ENCODE assay signal across 8 cellular contexts in the genomic region with DNA sequence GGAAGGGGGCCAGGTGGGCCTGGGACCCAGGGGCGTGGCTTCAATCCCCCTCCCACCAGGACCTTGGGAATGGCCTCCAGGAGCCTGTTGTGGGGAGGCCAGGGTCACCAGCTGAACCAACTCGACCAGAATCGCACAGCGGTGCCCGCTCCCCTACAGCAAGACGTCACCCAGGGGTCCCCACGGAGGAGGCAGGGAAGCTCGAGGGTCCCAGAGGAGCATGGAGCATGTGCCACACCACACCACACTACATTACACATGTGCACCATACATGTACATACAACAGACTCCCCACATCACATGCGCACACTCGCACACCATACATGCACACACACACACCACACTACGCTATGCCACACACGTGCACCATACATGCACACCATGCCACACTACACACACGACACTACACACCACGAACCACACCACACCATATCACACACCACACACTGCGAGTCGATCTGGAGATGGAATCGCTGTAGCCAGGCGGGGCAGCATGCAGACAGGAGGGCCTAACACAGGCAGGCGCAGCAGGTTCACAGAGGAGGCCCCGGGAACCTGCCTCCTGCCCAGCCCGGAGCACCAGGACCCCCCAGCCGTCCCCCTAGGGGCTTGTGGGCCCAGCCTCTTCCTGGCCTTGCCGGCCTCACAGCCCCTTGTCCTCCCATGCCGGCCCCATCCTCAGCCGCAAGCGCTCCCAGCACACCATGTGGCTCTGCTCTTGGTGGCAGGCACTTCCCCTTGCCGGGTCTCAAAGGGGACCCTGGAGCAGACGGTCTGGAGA. TPM values are rescaled to one million over a fixed set of nuclear protein-coding genes. Genes with fewer than 3 reads are reported as not detected.
DNase-seq lines count a peak whose midpoint lies in the region; ATAC-seq and TF ChIP-seq lines count a peak whose summit lies in the region.
"Had no signal": no experiment of that assay in that cellular context is flagged by ENCODE, and none has a peak within 500 bp of the region (broad histone marks: within the 10 kb centered on the region; RNA-seq: fewer than 3 reads in every experiment).

No MANE protein-coding gene starts in this region.

- H4K91ac ChIP-seq in IMR-90 (ENCODE audit: insufficient read depth, low read depth, low read length) = no peak overlapping the region

- no peak overlapping the region for H3K4me3 ChIP-seq in IMR-90 (ENCODE audit: insufficient read depth, low read depth, low read length)
- no peak overlapping the region for H3K4me3 ChIP-seq in endodermal cell (ENCODE audit: low read length)

- peak overlapping the region; percentile 52; the same call in 1 of the 2 replicates for H2AK5ac ChIP-seq in IMR-90 (ENCODE audit: low read depth, low read length)

- in situ Hi-C loops in IMR-90 (cut with MboI; ENCODE audit: low sequenced_read_pairs) = no loop called here

- H2AFZ ChIP-seq in IMR-90 (replicated peaks; ENCODE audit: low read length, poor library complexity) = no peak overlapping the region

- no peaks in the 10 kb centered on the region for H3K36me3 ChIP-seq in IMR-90 (ENCODE audit: control insufficient read depth, insufficient read depth, low read length)
- no peaks in the 10 kb centered on the region for H3K36me3 ChIP-seq in endodermal cell (ENCODE audit: control insufficient read depth, insufficient read depth, low read length)

- no peak overlapping the region for H3K18ac ChIP-seq in IMR-90 (ENCODE audit: low read depth, low read length)

- BruUV-seq in IMR-90 (replicated peaks; lab: Mats Ljungman, UMichigan) = no TSS peak

- dilution Hi-C loops in IMR-90 (cut with HindIII; ENCODE audit: low sequenced_read_pairs, unreplicated experiment) = no loop called here

- CTCF ChIA-PET in IMR-90 (lab: Yijun Ruan, JAX) = no interaction called here
- CTCF ChIA-PET in WTC11 (lab: Charles Lee) = interaction anchor here (1.5 kb wide), 1 partner anchor 13 kb away, joined by 3 read pairs; no protein-coding TSS in a partner anchor

- peaks cover 3% of the 10 kb centered on the region; the same call in 1 of the 2 replicates for H4K20me1 ChIP-seq in IMR-90 (ENCODE audit: insufficient read depth, low read length)

- no peak overlapping the region for H3K27ac Mint-ChIP-seq in endodermal cell
- peak overlapping the region; percentile 98 for H3K27ac Mint-ChIP-seq in stimulated activated naive B cell treated with anti-CD40 and anti-IgM and Interleukin-4, amounts not matched to agents 10 μg/mL and 1 μg/mL and 100 μg/mL, for 72 hours
- no peak overlapping the region for H3K27ac Mint-ChIP-seq in WTC11

- H2BK120ac ChIP-seq in IMR-90 (ENCODE audit: low read depth, low read length) = no peak overlapping the region

- no peak overlapping the region for H3K56ac ChIP-seq in IMR-90 (ENCODE audit: extremely low read depth, insufficient read depth, low read length)

- H3K4me1 Mint-ChIP-seq in endodermal cell (no peaks in the 10 kb centered on the region), WTC11 (0 out of 2 replicates have a peak, but pooled peaks cover 4% of the 10 kb centered on the region)
- H3K4me1 Mint-ChIP-seq in stimulated activated naive B cell treated with anti-CD40 and anti-IgM and Interleukin-4, amounts not matched to agents 10 μg/mL and 1 μg/mL and 100 μg/mL, for 72 hours = peaks cover 57 to 97% of the 10 kb centered on the region in 2 donors

- no peaks in the 10 kb centered on the region for H3K79me1 ChIP-seq in IMR-90 (ENCODE audit: low read depth in 1 of 2, low read length in 2 of 2)

- H2AK9ac ChIP-seq in IMR-90 (replicated peaks; ENCODE audit: low read depth, low read length, poor library complexity) = peak overlapping the region; percentile 19

- no peak overlapping the region for H3K14ac ChIP-seq in IMR-90 (replicated peaks; ENCODE audit: low read depth, low read length)

- H3K36me3 Mint-ChIP-seq in endodermal cell (ENCODE audit: low read depth) (no peaks in the 10 kb centered on the region), WTC11 (no peaks in the 10 kb centered on the region)
- H3K36me3 Mint-ChIP-seq in stimulated activated naive B cell treated with anti-CD40 and anti-IgM and Interleukin-4, amounts not matched to agents 10 μg/mL and 1 μg/mL and 100 μg/mL, for 72 hours = peaks cover 11 to 46% of the 10 kb centered on the region in 2 donors

- no peak overlapping the region for H2BK20ac ChIP-seq in IMR-90 (ENCODE audit: low read depth, low read length)

- TF ChIP-seq CTCF in IMR-90 (conservative IDR thresholded peaks at IDR 0.05; ENCODE audit: low read depth, low read length) (no peak), endodermal cell (conservative IDR thresholded peaks at IDR 0.05) (no peak), WTC11 (IDR thresholded peaks at IDR 0.05) (no peak)

- no peak overlapping the region for H3K23ac ChIP-seq in IMR-90 (ENCODE audit: low read depth, low read length)

- no peaks in the 10 kb centered on the region for H3K9me3 ChIP-seq in IMR-90 (ENCODE audit: control insufficient read depth, insufficient read depth, low read length)
- no peaks in the 10 kb centered on the region for H3K9me3 ChIP-seq in endodermal cell (ENCODE audit: control insufficient read depth, low read length)

- 73% methylated on average over 17 of the region's 28 CpGs; no CpG with 5 or more reads in 1 of the 2 experiments for WGBS in IMR-90 (ENCODE audit: extremely low coverage in 2 of 2, insufficient read length in 1 of 2), 2 experiments
- WGBS in endodermal cell (ENCODE audit: insufficient coverage in 1 of 2, insufficient read length in 1 of 2), 2 experiments = 75 to 85% methylated on average over 13 to 28 of the region's 28 CpGs

- H2BK15ac ChIP-seq in IMR-90 (ENCODE audit: low read depth, low read length) = no peak overlapping the region

- 0 out of 2 replicates have a peak, but pooled peaks cover 2% of the 10 kb centered on the region for H3K9me1 ChIP-seq in IMR-90 (ENCODE audit: insufficient read depth, low read length)

- ATAC-seq in GM19463 (IDR thresholded peaks at IDR 0.05; ENCODE audit: unreplicated experiment) (peak; percentile 21), IMR-90 (ENCODE audit: low read depth) (no peak), HG03442 (IDR thresholded peaks at IDR 0.05; ENCODE audit: unreplicated experiment) (no peak), WTC11 (no peak)
- peak; percentile 29 to 44 for ATAC-seq in stimulated activated naive B cell treated with anti-CD40 and anti-IgM and Interleukin-4, amounts not matched to agents 10 μg/mL and 1 μg/mL and 100 μg/mL, for 72 hours (replicated peaks)

- H3K4me3 Mint-ChIP-seq in endodermal cell (no peak overlapping the region), WTC11 (no peak overlapping the region)
- peak overlapping the region; percentile 88 to 94 for H3K4me3 Mint-ChIP-seq in stimulated activated naive B cell treated with anti-CD40 and anti-IgM and Interleukin-4, amounts not matched to agents 10 μg/mL and 1 μg/mL and 100 μg/mL, for 72 hours

- H3K27me3 Mint-ChIP-seq in endodermal cell (ENCODE audit: insufficient read depth) (peaks cover 37% of the 10 kb centered on the region), WTC11 (ENCODE audit: low read depth) (no peaks in the 10 kb centered on the region; the same call in none of the 2 replicates)
- H3K27me3 Mint-ChIP-seq in stimulated activated naive B cell treated with anti-CD40 and anti-IgM and Interleukin-4, amounts not matched to agents 10 μg/mL and 1 μg/mL and 100 μg/mL, for 72 hours = no peaks in the 10 kb centered on the region

- H3K27ac ChIP-seq in IMR-90 (ENCODE audit: insufficient read depth, low read length) (no peak overlapping the region), endodermal cell (ENCODE audit: low read depth, low read length) (no peak overlapping the region)

- H3K27me3 ChIP-seq in IMR-90 (ENCODE audit: control insufficient read depth, insufficient read depth, low read length) = peaks cover 75% of the 10 kb centered on the region
- peaks cover 24% of the 10 kb centered on the region for H3K27me3 ChIP-seq in endodermal cell (ENCODE audit: control insufficient read depth, insufficient read depth, low read length, poor library complexity, severe bottlenecking)

- H4K8ac ChIP-seq in IMR-90 (ENCODE audit: low read depth in 2 of 2, low read length in 2 of 2) = no peak overlapping the region

- H3K4me1 ChIP-seq in IMR-90 (ENCODE audit: control insufficient read depth, insufficient read depth, low read length) (no peaks in the 10 kb centered on the region), endodermal cell (ENCODE audit: control insufficient read depth, insufficient read depth, low read length) (no peaks in the 10 kb centered on the region)

- intact Hi-C loops in IMR-90 (cut with micrococcal nuclease) = no loop called here

- no peak overlapping the region for H4K5ac ChIP-seq in IMR-90 (ENCODE audit: low read depth, low read length)

- H3K9me3 Mint-ChIP-seq in endodermal cell (no peaks in the 10 kb centered on the region), WTC11 (no peaks in the 10 kb centered on the region)
- no peaks in the 10 kb centered on the region for H3K9me3 Mint-ChIP-seq in stimulated activated naive B cell treated with anti-CD40 and anti-IgM and Interleukin-4, amounts not matched to agents 10 μg/mL and 1 μg/mL and 100 μg/mL, for 72 hours

- no peak for TF ChIP-seq RAD21 in IMR-90 (IDR thresholded peaks at IDR 0.05; ENCODE audit: low read length)

- H3K9ac ChIP-seq in IMR-90 (ENCODE audit: low read depth, low read length) (no peak overlapping the region), endodermal cell (ENCODE audit: extremely low read depth, low read length, poor library complexity, severe bottlenecking) (no peak overlapping the region)

- H2BK5ac ChIP-seq in IMR-90 (ENCODE audit: low read depth, low read length, poor library complexity, severe bottlenecking) = no peak overlapping the region

- DNase-seq in IMR-90 (no peak), endodermal cell (peak; percentile 45), dedifferentiated amniotic fluid mesenchymal stem cell (ENCODE audit: extremely low spot score) (no peak), WTC11 (ENCODE audit: low spot score) (no peak)
- DNase-seq in stimulated activated naive B cell treated with anti-CD40 and anti-IgM and Interleukin-4, amounts not matched to agents 10 μg/mL and 1 μg/mL and 100 μg/mL, for 72 hours = no peak
- DNase-seq: NCI-H526 treated with DMSO at 0.1 percent for 48 hours had no signal

- no peak overlapping the region for H3K4ac ChIP-seq in IMR-90 (ENCODE audit: low read depth, low read length)

- TF ChIP-seq POLR2A in IMR-90 (IDR thresholded peaks at IDR 0.05; ENCODE audit: low read depth, low read length) = no peak

- no peak overlapping the region for H3K4me2 ChIP-seq in IMR-90 (ENCODE audit: low read depth, low read length)

- POLR2A ChIA-PET in IMR-90 (lab: Charles Lee; ENCODE audit: unreplicated experiment) = no interaction called here
- POLR2A ChIA-PET in WTC11 (lab: Charles Lee) = no interaction called here

RNA-seq across cellular contexts. Expression of gene ITGB2, which starts 0.6 kb away (rescaled TPM):
- total RNA-seq in IMR-90 (2012; rRNA removed) (not detected in 2 replicates), endodermal cell (1 to 10 TPM; 1.6 to 2.3 TPM), WTC11 (2021) (1.0 to 1.5 TPM (median 1.5 TPM) in 3 replicates)
- polyA plus RNA-seq in IMR-90 (2012; rRNA removed) = 0.14 TPM in 1 of 2 replicates, not detected in the other
- polyA plus RNA-seq in IMR-90 (2012; cell fraction: cytosol; rRNA removed) = 0.06 and 0.15 TPM in 2 replicates
- 0.07 TPM in 1 of 2 replicates, not detected in the other for polyA plus RNA-seq in IMR-90 (2012; cell fraction: nucleus; rRNA removed; ENCODE audit: low replicate concordance)
- 0.36 TPM for polyA plus RNA-seq in endodermal cell (2013, experiment 1 of 2)
- 0.54 TPM for polyA plus RNA-seq in endodermal cell (2013, experiment 2 of 2)

RNA-seq across cellular contexts. Expression of gene SLX9, which starts 19.7 kb away (rescaled TPM):
- total RNA-seq in IMR-90 (2012; rRNA removed) (10.4 and 17.5 TPM in 2 replicates), endodermal cell (10 to 100 TPM; 38.0 to 48.9 TPM), WTC11 (2021) (72.8 to 81.0 TPM (median 77.2 TPM) in 3 replicates)
- 21.7 and 27.4 TPM in 2 replicates for polyA plus RNA-seq in IMR-90 (2012; rRNA removed)
- polyA plus RNA-seq in IMR-90 (2012; cell fraction: cytosol; rRNA removed) = 29.5 and 45.6 TPM in 2 replicates
- 26.6 and 28.5 TPM in 2 replicates for polyA plus RNA-seq in IMR-90 (2012; cell fraction: nucleus; rRNA removed; ENCODE audit: low replicate concordance)
- 27.9 TPM for polyA plus RNA-seq in endodermal cell (2013, experiment 1 of 2)
- polyA plus RNA-seq in endodermal cell (2013, experiment 2 of 2) = 24.0 TPM

RNA-seq across cellular contexts. Expression of gene PTTG1IP, which starts 46.6 kb away (rescaled TPM):
- total RNA-seq in IMR-90 (2012; rRNA removed) (194 and 230 TPM in 2 replicates), endodermal cell (100 to 1,000 TPM; 155 to 168 TPM), WTC11 (2021) (96.0 to 117 TPM (median 112 TPM) in 3 replicates)
- polyA plus RNA-seq in IMR-90 (2012; rRNA removed) = 156 and 167 TPM in 2 replicates
- polyA plus RNA-seq in IMR-90 (2012; cell fraction: cytosol; rRNA removed) = 112 and 137 TPM in 2 replicates
- 67.9 and 125 TPM in 2 replicates for polyA plus RNA-seq in IMR-90 (2012; cell fraction: nucleus; rRNA removed; ENCODE audit: low replicate concordance)
- 225 TPM for polyA plus RNA-seq in endodermal cell (2013, experiment 1 of 2)
- 224 TPM for polyA plus RNA-seq in endodermal cell (2013, experiment 2 of 2)

Comparison
In these comparisons a context has a peak if more than half of its experiments do, and no peak if none do; other contexts are left out.
1. ATAC-seq: peak in GM19463 (single experiment) and stimulated activated naive B cell treated with anti-CD40 and anti-IgM and Interleukin-4, amounts not matched to agents 10 μg/mL and 1 μg/mL and 100 μg/mL, for 72 hours (2 of 2); none in IMR-90 (single experiment), HG03442 (single experiment) and WTC11 (single experiment).
2. H3K4me3 Mint-ChIP-seq: peak in stimulated activated naive B cell treated with anti-CD40 and anti-IgM and Interleukin-4, amounts not matched to agents 10 μg/mL and 1 μg/mL and 100 μg/mL, for 72 hours (2 of 2); none in endodermal cell (single experiment) and WTC11 (single experiment).